ENCODE assay signal across 8 cellular contexts in genomic region chr18:25146113-25146512, GRCh38.
"Had no signal": no experiment of that assay in that cellular context is flagged by ENCODE, and none has a peak within 500 bp of the region (broad histone marks: within the 10 kb centered on the region; RNA-seq: fewer than 3 reads in every experiment).

No MANE protein-coding gene starts in this region.

- H3K36me3 ChIP-seq: HAP-1 had no signal

- H2AFZ ChIP-seq: GM23248 had no signal

- H3K9me3 ChIP-seq: HAP-1 had no signal

- H3K4me1 ChIP-seq: HAP-1 had no signal

- ATAC-seq: HCT116 had no signal

- DNase-seq: GOT3, H7, HFFc6, KG1 had no signal

- H3K9ac ChIP-seq: GM23248 had no signal

- H3K27ac ChIP-seq: GM23248, HL-60 had no signal

- H3K4me3 ChIP-seq: GM23248, HAP-1 had no signal
